ENCODE assay signal across 13 cellular contexts in genomic region chr1:205593532-205593931, GRCh38. TPM values are rescaled to one million over a fixed set of nuclear protein-coding genes. Genes with fewer than 3 reads are reported as not detected.
A peak's percentile ranks its signal among the peaks of the same experiment; 100 is the strongest.
DNase-seq lines count a peak whose midpoint lies in the region; ATAC-seq and TF ChIP-seq lines count a peak whose summit lies in the region.
"Had no signal": no experiment of that assay in that cellular context is flagged by ENCODE, and none has a peak within 500 bp of the region (broad histone marks: within the 10 kb centered on the region; RNA-seq: fewer than 3 reads in every experiment).

No MANE protein-coding gene starts in this region.

- peaks cover 40 to 54% (median 54%) of the 10 kb centered on the region in 3 donors for H3K4me1 Mint-ChIP-seq in T-cell
- no peaks in the 10 kb centered on the region for H3K4me1 Mint-ChIP-seq in Caco-2 (ENCODE audit: low read depth, unreplicated experiment)

- POLR2A ChIA-PET in T-cell (lab: Charles Lee) (interaction anchor here (0.6 to 1.5 kb wide), 6 partner anchors 36 to 470 kb away, joined by 3 to 7 read pairs (median 4); partner anchors contain the start of gene ELK4 (in 2 of the 2)), Caco-2 (lab: Charles Lee) (no interaction called here)

- intact Hi-C loops in left lung (cut with DNase I) (loop anchor here in 1 of 2 donors (2.0 to 5.0 kb wide), 2 partner anchors 44 to 63 kb away; no protein-coding TSS in a partner anchor), thyroid gland (cut with DNase I) (loop anchor here (5.0 kb wide), 1 partner anchor 39 kb away; the partner anchor contains the start of gene ELK4), Caco-2 (cut with micrococcal nuclease; ENCODE audit: unreplicated experiment) (no loop called here)

- 54 to 72% methylated on average over 4 of the region's 4 CpGs for WGBS in thyroid gland, 2 donors

- peaks cover 3 to 23% of the 10 kb centered on the region in 2 donors for H3K4me1 ChIP-seq in left lung
- H3K4me1 ChIP-seq in thyroid gland = peaks cover 0 to 4% of the 10 kb centered on the region in 2 donors
- H3K4me1 ChIP-seq in Caco-2 = no peaks in the 10 kb centered on the region

- no peaks in the 10 kb centered on the region for H3K9me3 ChIP-seq in left lung
- H3K9me3 ChIP-seq in thyroid gland = no peaks in the 10 kb centered on the region
- H3K9me3 ChIP-seq in Caco-2 = no peaks in the 10 kb centered on the region

- no peaks in the 10 kb centered on the region for H3K9me3 Mint-ChIP-seq in T-cell
- no peaks in the 10 kb centered on the region for H3K9me3 Mint-ChIP-seq in Caco-2 (ENCODE audit: unreplicated experiment)

- H3K27me3 ChIP-seq in left lung (no peaks in the 10 kb centered on the region), thyroid gland (no peaks in the 10 kb centered on the region), Caco-2 (replicated peaks; ENCODE audit: control insufficient read depth, insufficient read depth, low read length) (no peaks in the 10 kb centered on the region)

- ATAC-seq in GM19351 (IDR thresholded peaks at IDR 0.05; ENCODE audit: unreplicated experiment) (peak; percentile 36), T-cell (replicated peaks in 1 of 4) (peak; percentile 35 to 67 (median 45)), left lung (no peak)

- H3K36me3 Mint-ChIP-seq in T-cell (peaks cover 12% of the 10 kb centered on the region), Caco-2 (ENCODE audit: insufficient read depth, unreplicated experiment) (peaks cover 8% of the 10 kb centered on the region)

- no TSS peak for BruUV-seq in Caco-2 (replicated peaks; lab: Mats Ljungman, UMichigan)

- peak overlapping the region; percentile 91 to 94 for H3K27ac Mint-ChIP-seq in T-cell
- H3K27ac Mint-ChIP-seq in Caco-2 (ENCODE audit: unreplicated experiment) = no peak overlapping the region

- TF ChIP-seq POLR2A in thyroid gland (IDR thresholded peaks at IDR 0.05) = no peak

- H3K27ac ChIP-seq in left lung = peak overlapping the region; percentile 7 to 8
- no peak overlapping the region for H3K27ac ChIP-seq in thyroid gland

- H3K27me3 Mint-ChIP-seq in T-cell = no peaks in the 10 kb centered on the region
- no peaks in the 10 kb centered on the region for H3K27me3 Mint-ChIP-seq in Caco-2 (ENCODE audit: insufficient read depth, unreplicated experiment)

- peak overlapping the region; percentile 55 to 74 (median 65) for H3K4me3 Mint-ChIP-seq in T-cell
- H3K4me3 Mint-ChIP-seq in Caco-2 (ENCODE audit: unreplicated experiment) = no peak overlapping the region

- DNase-seq in NOMO-1 treated with DMSO at 0.1 percent for 48 hours (lab: John Stamatoyannopoulos, UW; ENCODE audit: unreplicated experiment) (peak; percentile 37), NOMO-1 treated with dmso at 0.1 percent for 144 hours (lab: John Stamatoyannopoulos, UW; ENCODE audit: unreplicated experiment) (no peak), T-cell (peak in 2 of 34 experiments; percentile 15 to 29), left lung (no peak), thyroid gland (no peak), NAMALWA (ENCODE audit: low spot score) (no peak), Caco-2 (no peak)
- DNase-seq: 8988T; DMS79 treated with DMSO at 0.1 percent for 48 hours; HCEC 1CT; NCI-H345; stimulated activated CD4-positive, alpha-beta T cell treated with anti-CD3 and anti-CD28 coated beads, Interleukin-2, amount 100 ng/mL, for 24 hours had no signal

- H3K36me3 ChIP-seq in left lung (peaks cover 0 to 6% of the 10 kb centered on the region in 2 donors), thyroid gland (no peaks in the 10 kb centered on the region), Caco-2 (ENCODE audit: control insufficient read depth, insufficient read depth, low read length) (no peaks in the 10 kb centered on the region)

- CTCF ChIA-PET in T-cell (lab: Charles Lee) = interaction anchor here (0.6 to 8.4 kb wide), 8 partner anchors 36 to 117 kb away, joined by 3 to 142 read pairs (median 5); partner anchors contain the start of gene ELK4 (in 1 of the 2)
- CTCF ChIA-PET in Caco-2 (lab: Charles Lee) = interaction anchor here (0.7 to 1.7 kb wide), 2 partner anchors 39 to 65 kb away, joined by 4 to 10 read pairs; no protein-coding TSS in a partner anchor

- TF ChIP-seq CTCF in left lung (IDR thresholded peaks at IDR 0.05) (no peak), thyroid gland (IDR thresholded peaks at IDR 0.05) (no peak), Caco-2 (IDR thresholded peaks at IDR 0.05; ENCODE audit: insufficient read depth in 1 of 2, low read depth in 1 of 2, low read length in 1 of 2, severe bottlenecking in 1 of 2, unreplicated experiment in 1 of 2) (no peak)

- no peak overlapping the region for H3K4me3 ChIP-seq in left lung
- no peak overlapping the region for H3K4me3 ChIP-seq in thyroid gland (replicated peaks in 1 of 3)
- no peak overlapping the region for H3K4me3 ChIP-seq in Caco-2 (ENCODE audit: low read depth, low read length)

RNA-seq across cellular contexts. Expression of gene ELK4, which starts 38.3 kb away (rescaled TPM):
- 100 to 1,000 TPM; 131 to 185 (median 173) TPM for total RNA-seq in T-cell
- total RNA-seq in left lung = 10 to 100 TPM; 51.5 to 69.9 TPM
- total RNA-seq in thyroid gland = 10 to 100 TPM; 18.0 to 33.9 (median 28.4) TPM
- total RNA-seq in Caco-2 (2022) = 14.4 and 16.9 TPM in 2 replicates

Comparison
In these comparisons a context has a peak if more than half of its experiments do, and no peak if none do; other contexts are left out.
1. H3K27ac ChIP-seq: peak in left lung (2 of 2); none in thyroid gland (0 of 3).